In genomic region chr19:54462072-54462712, GRCh38 we compare ENCODE assay signal across 1 cellular context.
TF ChIP-seq lines count a peak whose summit lies in the region.

No MANE protein-coding gene starts in this region.

TF ChIP-seq in IMR-90, 13 proteins besides CTCF, POLR2A, EP300 and RAD21:
- no peak for TF ChIP-seq RCOR1 (IDR thresholded peaks at IDR 0.05; ENCODE audit: insufficient replicate concordance, low read length)
- TF ChIP-seq MAZ (IDR thresholded peaks at IDR 0.05; ENCODE audit: borderline replicate concordance, low read depth, low read length) = no peak
- TF ChIP-seq MAFK (IDR thresholded peaks at IDR 0.05; ENCODE audit: low read depth, low read length) = no peak
- TF ChIP-seq ELK1 (IDR thresholded peaks at IDR 0.05; ENCODE audit: borderline replicate concordance, low read depth, low read length) = no peak
- TF ChIP-seq USF2 (IDR thresholded peaks at IDR 0.05; ENCODE audit: low read depth, low read length) = no peak
- TF ChIP-seq SMC3 (IDR thresholded peaks at IDR 0.05; ENCODE audit: low read depth, low read length) = no peak
- no peak for TF ChIP-seq BHLHE40 (IDR thresholded peaks at IDR 0.05; ENCODE audit: low read depth, low read length)
- no peak for TF ChIP-seq RFX5 (IDR thresholded peaks at IDR 0.05; ENCODE audit: low read depth, low read length)
- no peak for TF ChIP-seq FOS (IDR thresholded peaks at IDR 0.05; ENCODE audit: low read depth, low read length)
- TF ChIP-seq CEBPB (IDR thresholded peaks at IDR 0.05; ENCODE audit: low read depth, low read length) = no peak
- no peak for TF ChIP-seq MXI1 (IDR thresholded peaks at IDR 0.05; ENCODE audit: borderline replicate concordance, low read depth, low read length)
- TF ChIP-seq CHD1 (IDR thresholded peaks at IDR 0.05; ENCODE audit: low read depth, low read length) = no peak
- no peak for TF ChIP-seq NFE2L2 (IDR thresholded peaks at IDR 0.05; ENCODE audit: low read depth, low read length)
